In the genomic region with DNA sequence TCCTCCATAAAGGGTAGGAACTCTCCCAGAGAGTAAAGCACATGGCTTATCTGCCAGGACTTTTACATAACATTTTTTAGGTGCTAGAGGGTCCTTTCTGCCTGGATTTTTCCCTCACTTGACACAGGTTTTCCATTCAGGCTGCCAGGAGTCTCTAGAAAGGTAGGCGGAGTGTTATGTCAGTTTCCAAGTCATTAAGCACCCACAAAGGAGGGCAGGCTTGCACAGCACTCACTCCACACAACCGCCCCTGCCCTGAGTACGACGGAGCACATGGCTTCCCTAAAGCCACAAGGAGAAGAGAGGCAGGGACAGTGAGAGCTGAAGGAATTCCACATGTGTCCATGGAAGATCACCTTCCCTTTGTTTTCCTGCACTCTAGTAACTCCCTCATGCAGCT, we compare ENCODE assay signal across 10 cellular contexts. TPM values are rescaled to one million over a fixed set of nuclear protein-coding genes. Genes with fewer than 3 reads are reported as not detected.
A peak's percentile ranks its signal among the peaks of the same experiment; 100 is the strongest.
DNase-seq lines count a peak whose midpoint lies in the region; ATAC-seq and TF ChIP-seq lines count a peak whose summit lies in the region.
"Had no signal": no experiment of that assay in that cellular context is flagged by ENCODE, and none has a peak within 500 bp of the region (broad histone marks: within the 10 kb centered on the region; RNA-seq: fewer than 3 reads in every experiment).

No MANE protein-coding gene starts in this region.

- H3K27me3 ChIP-seq in mucosa of rectum (ENCODE audit: control insufficient read depth in 2 of 2, insufficient read depth in 2 of 2, low read length in 2 of 2) = no peaks in the 10 kb centered on the region
- H3K27me3 ChIP-seq in upper lobe of right lung = no peaks in the 10 kb centered on the region

- no peak overlapping the region for H3K4me3 Mint-ChIP-seq in activated naive CD4-positive, alpha-beta T cell treated with anti-CD3 and anti-CD28 coated beads for 36 hours
- peak overlapping the region; percentile 10 for H3K4me3 Mint-ChIP-seq in MCF 10A (ENCODE audit: unreplicated experiment)
- H3K4me3 Mint-ChIP-seq: activated CD8-positive, alpha-beta memory T cell treated with anti-CD3 and anti-CD28 coated beads, Interleukin-2, amount 10 ng/mL, durations not matched to agents 7 days and 5 days had no signal

- H3K4me1 ChIP-seq in mucosa of rectum (ENCODE audit: control insufficient read depth in 2 of 2, insufficient read depth in 2 of 2, low read length in 2 of 2) (peaks cover 36 to 43% of the 10 kb centered on the region in 2 donors), upper lobe of right lung (peaks cover 85% of the 10 kb centered on the region)

- H3K9me3 Mint-ChIP-seq in activated naive CD4-positive, alpha-beta T cell treated with anti-CD3 and anti-CD28 coated beads, Interleukin-2, amount 50 U/mL, for 72 hours = no peaks in the 10 kb centered on the region
- H3K9me3 Mint-ChIP-seq in activated naive CD4-positive, alpha-beta T cell treated with anti-CD3 and anti-CD28 coated beads for 36 hours = no peaks in the 10 kb centered on the region
- H3K9me3 Mint-ChIP-seq in MCF 10A (ENCODE audit: unreplicated experiment) = no peaks in the 10 kb centered on the region

- H3K9me3 ChIP-seq in mucosa of rectum (ENCODE audit: control insufficient read depth in 2 of 2, low read length in 2 of 2) (no peaks in the 10 kb centered on the region), upper lobe of right lung (no peaks in the 10 kb centered on the region)

- CTCF ChIA-PET in activated naive CD4-positive, alpha-beta T cell treated with anti-CD3 and anti-CD28 coated beads for 36 hours (lab: Charles Lee) = interaction anchor here (0.6 to 1.1 kb wide), 3 partner anchors 20 to 154 kb away, joined by 3 to 5 read pairs (median 3); no protein-coding TSS in a partner anchor
- CTCF ChIA-PET in MCF 10A (lab: Yijun Ruan, JAX) = interaction anchor here (1.5 kb wide), 1 partner anchor 37 kb away, joined by 4 read pairs; no protein-coding TSS in a partner anchor

- H3K27me3 Mint-ChIP-seq in activated naive CD4-positive, alpha-beta T cell treated with anti-CD3 and anti-CD28 coated beads for 36 hours (ENCODE audit: low read depth) = no peaks in the 10 kb centered on the region
- no peaks in the 10 kb centered on the region for H3K27me3 Mint-ChIP-seq in MCF 10A (ENCODE audit: insufficient read depth, unreplicated experiment)
- H3K27me3 Mint-ChIP-seq: activated CD8-positive, alpha-beta memory T cell treated with anti-CD3 and anti-CD28 coated beads, Interleukin-2, amount 10 ng/mL, durations not matched to agents 7 days and 5 days had no signal

- no peak for ATAC-seq in activated naive CD4-positive, alpha-beta T cell treated with anti-CD3 and anti-CD28 coated beads, Interleukin-2, amount 50 U/mL, for 72 hours
- peak; percentile 10 for ATAC-seq in upper lobe of right lung
- ATAC-seq: activated CD8-positive, alpha-beta memory T cell treated with anti-CD3 and anti-CD28 coated beads, Interleukin-2, amount 10 ng/mL, durations not matched to agents 7 days and 5 days had no signal

- peaks cover 0 to 20% of the 10 kb centered on the region in 2 donors for H3K36me3 Mint-ChIP-seq in activated naive CD4-positive, alpha-beta T cell treated with anti-CD3 and anti-CD28 coated beads, Interleukin-2, amount 50 U/mL, for 72 hours
- H3K36me3 Mint-ChIP-seq in activated naive CD4-positive, alpha-beta T cell treated with anti-CD3 and anti-CD28 coated beads for 36 hours (ENCODE audit: low read depth) = peaks cover 4% of the 10 kb centered on the region
- peaks cover 16% of the 10 kb centered on the region for H3K36me3 Mint-ChIP-seq in MCF 10A (ENCODE audit: insufficient read depth, unreplicated experiment)

- TF ChIP-seq CTCF in MCF 10A (IDR thresholded peaks at IDR 0.05; ENCODE audit: unreplicated experiment) = no peak
- TF ChIP-seq CTCF in upper lobe of right lung (IDR thresholded peaks at IDR 0.05) = no peak

- no peak for DNase-seq in activated naive CD4-positive, alpha-beta T cell treated with anti-CD3 and anti-CD28 coated beads, Interleukin-2, amount 50 U/mL, for 72 hours (ENCODE audit: low spot score in 2 of 2)
- no peak for DNase-seq in activated naive CD4-positive, alpha-beta T cell treated with anti-CD3 and anti-CD28 coated beads for 36 hours
- DNase-seq in MCF 10A (ENCODE audit: unreplicated experiment) (no peak), upper lobe of right lung (no peak), hepatic stellate cell (ENCODE audit: low spot score) (no peak), NCI-H226 (no peak), T1000 (lab: John Stamatoyannopoulos, UW) (no peak)
- DNase-seq: activated CD8-positive, alpha-beta memory T cell treated with anti-CD3 and anti-CD28 coated beads, Interleukin-2, amount 10 ng/mL, durations not matched to agents 7 days and 5 days; GOT3 had no signal

- H3K27ac Mint-ChIP-seq in activated naive CD4-positive, alpha-beta T cell treated with anti-CD3 and anti-CD28 coated beads, Interleukin-2, amount 50 U/mL, for 72 hours = peak overlapping the region; percentile 58 to 76
- no peak overlapping the region for H3K27ac Mint-ChIP-seq in activated naive CD4-positive, alpha-beta T cell treated with anti-CD3 and anti-CD28 coated beads for 36 hours
- peak overlapping the region; percentile 25 for H3K27ac Mint-ChIP-seq in MCF 10A (ENCODE audit: low read depth, unreplicated experiment)

- POLR2A ChIA-PET in MCF 10A (lab: Yijun Ruan, JAX) = interaction anchor here (1.1 kb wide), 1 partner anchor 57 kb away, joined by 4 read pairs; no protein-coding TSS in a partner anchor

- H3K4me1 Mint-ChIP-seq in activated naive CD4-positive, alpha-beta T cell treated with anti-CD3 and anti-CD28 coated beads for 36 hours (ENCODE audit: low read depth) = peaks cover 83% of the 10 kb centered on the region
- H3K4me1 Mint-ChIP-seq in MCF 10A (ENCODE audit: insufficient read depth, unreplicated experiment) = peaks cover 37% of the 10 kb centered on the region

- peak overlapping the region; percentile 53 to 61 for H3K27ac ChIP-seq in mucosa of rectum (ENCODE audit: low read depth in 2 of 2, low read length in 2 of 2)
- peak overlapping the region; percentile 67 for H3K27ac ChIP-seq in upper lobe of right lung

- intact Hi-C loops in activated naive CD4-positive, alpha-beta T cell treated with anti-CD3 and anti-CD28 coated beads for 36 hours (cut with micrococcal nuclease) = no loop called here
- intact Hi-C loops in MCF 10A (cut with micrococcal nuclease) (loop anchor here (5.0 kb wide), 1 partner anchor 32 kb away; no protein-coding TSS in a partner anchor), upper lobe of right lung (cut with DNase I) (no loop called here)

- peaks cover 3 to 6% of the 10 kb centered on the region in 2 donors for H3K36me3 ChIP-seq in mucosa of rectum (ENCODE audit: control insufficient read depth in 2 of 2, insufficient read depth in 2 of 2, low read length in 2 of 2)
- H3K36me3 ChIP-seq in upper lobe of right lung = no peaks in the 10 kb centered on the region

- no peak overlapping the region for H3K9ac ChIP-seq in mucosa of rectum (ENCODE audit: low read depth in 1 of 2, low read length in 2 of 2)

- BruUV-seq in MCF 10A (replicated peaks; lab: Mats Ljungman, UMichigan) = no TSS peak

- H3K4me3 ChIP-seq in mucosa of rectum (ENCODE audit: low read length in 2 of 2) = no peak overlapping the region
- no peak overlapping the region for H3K4me3 ChIP-seq in upper lobe of right lung

RNA-seq across cellular contexts. Expression of a gene that starts 55.7 kb away (rescaled TPM):
- total RNA-seq in activated naive CD4-positive, alpha-beta T cell treated with anti-CD3 and anti-CD28 coated beads, Interleukin-2, amount 50 U/mL, for 72 hours = 100 to 1,000 TPM; 404 to 419 TPM
- 100 to 1,000 TPM; 362 to 381 TPM for total RNA-seq in activated naive CD4-positive, alpha-beta T cell treated with anti-CD3 and anti-CD28 coated beads for 36 hours
- total RNA-seq in MCF 10A (2022) (252 and 259 TPM in 2 replicates), upper lobe of right lung (237 TPM)
